ENCODE assay signal across 9 cellular contexts in genomic region chr5:35963381-35963843, GRCh38. TPM values are rescaled to one million over a fixed set of nuclear protein-coding genes. Genes with fewer than 3 reads are reported as not detected.
A peak's percentile ranks its signal among the peaks of the same experiment; 100 is the strongest.
DNase-seq lines count a peak whose midpoint lies in the region; ATAC-seq and TF ChIP-seq lines count a peak whose summit lies in the region.
"Had no signal": no experiment of that assay in that cellular context is flagged by ENCODE, and none has a peak within 500 bp of the region (broad histone marks: within the 10 kb centered on the region; RNA-seq: fewer than 3 reads in every experiment).

No MANE protein-coding gene starts in this region.

- ATAC-seq in HG02938 (IDR thresholded peaks at IDR 0.05; ENCODE audit: unreplicated experiment) (no peak), GM18505 (IDR thresholded peaks at IDR 0.05; ENCODE audit: unreplicated experiment) (no peak), GM21529 (IDR thresholded peaks at IDR 0.05; ENCODE audit: unreplicated experiment) (no peak)

- WGBS in mesenchymal stem cell = 29% methylated on average over 6 of the region's 8 CpGs

- H2AFZ ChIP-seq in mesenchymal stem cell (ENCODE audit: low read depth, low read length) = no peak overlapping the region

- H2BK120ac ChIP-seq in mesenchymal stem cell (ENCODE audit: low read depth, low read length) = no peak overlapping the region

- H3K27ac ChIP-seq in WERI-Rb-1 (no peak overlapping the region), mesenchymal stem cell (ENCODE audit: low read length, poor library complexity, severe bottlenecking) (no peak overlapping the region)

- H2BK12ac ChIP-seq in mesenchymal stem cell (ENCODE audit: low read length in 2 of 2) = no peak overlapping the region

- no peak overlapping the region for H3K18ac ChIP-seq in mesenchymal stem cell (ENCODE audit: low read depth in 1 of 2, low read length in 2 of 2)

- no peak overlapping the region for H2BK5ac ChIP-seq in mesenchymal stem cell (ENCODE audit: low read depth, low read length, poor library complexity, severe bottlenecking)

- H3K9me3 ChIP-seq in WERI-Rb-1 (ENCODE audit: severe bottlenecking) (peaks cover 9% of the 10 kb centered on the region), mesenchymal stem cell (ENCODE audit: control insufficient read depth, low read length) (peaks cover 4% of the 10 kb centered on the region)

- no peaks in the 10 kb centered on the region; the same call in 1 of the 2 replicates for H3K36me3 ChIP-seq in WERI-Rb-1
- no peaks in the 10 kb centered on the region for H3K36me3 ChIP-seq in mesenchymal stem cell (ENCODE audit: control insufficient read depth in 1 of 2, insufficient read depth in 2 of 2, low read depth in 1 of 2, low read length in 2 of 2)

- H3K27me3 ChIP-seq in WERI-Rb-1 (ENCODE audit: insufficient read depth, low read depth, severe bottlenecking) = no peaks in the 10 kb centered on the region
- peaks cover 0 to 3% of the 10 kb centered on the region in 2 experiments for H3K27me3 ChIP-seq in mesenchymal stem cell (ENCODE audit: control insufficient read depth in 1 of 2, insufficient read depth in 1 of 2, low read length in 2 of 2)

- no peak for TF ChIP-seq POLR2A in GM18505 (IDR thresholded peaks at IDR 0.05; ENCODE audit: borderline replicate concordance, extremely low read depth, insufficient read depth, insufficient read length)

- H2AK5ac ChIP-seq in mesenchymal stem cell (ENCODE audit: low read length, severe bottlenecking) = no peak overlapping the region

- no peak overlapping the region for H2BK15ac ChIP-seq in mesenchymal stem cell (ENCODE audit: low read depth, poor library complexity, severe bottlenecking)

- DNase-seq in ELF-1 (ENCODE audit: low read depth, low spot score) (peak; percentile 70), KBM-7 (peak; percentile 66), WERI-Rb-1 (peak; percentile 44), mesenchymal stem cell (peak; percentile 8)
- DNase-seq in activated CD8-positive, alpha-beta memory T cell treated with anti-CD3 and anti-CD28 coated beads, Interleukin-2, amount 50 U/mL, for 4 hours = no peak
- DNase-seq: activated T-cell treated with anti-CD3 and anti-CD28 coated beads, Interleukin-2, amount 50 U/mL, for 24 hours had no signal

- in situ Hi-C loops in KBM-7 (cut with MboI; ENCODE audit: low pct_unique_long_range_greater_than_20kb, low sequenced_read_pairs) = no loop called here

- H3K4me3 ChIP-seq in WERI-Rb-1 (ENCODE audit: low read depth, low read length) (no peak overlapping the region), mesenchymal stem cell (ENCODE audit: insufficient read depth in 1 of 2, low read depth in 1 of 2, low read length in 2 of 2) (no peak overlapping the region)

- no peak overlapping the region for H3K23ac ChIP-seq in mesenchymal stem cell (ENCODE audit: low read length in 2 of 2)

- peak; percentile 30 for TF ChIP-seq CTCF in WERI-Rb-1 (IDR thresholded peaks at IDR 0.05; ENCODE audit: low read depth, low read length)

- no peak overlapping the region for H3K4ac ChIP-seq in mesenchymal stem cell (ENCODE audit: low read depth in 1 of 2, low read length in 2 of 2)

- H3K14ac ChIP-seq in mesenchymal stem cell (ENCODE audit: low read length in 2 of 2) = no peak overlapping the region

- no peaks in the 10 kb centered on the region for H3K4me1 ChIP-seq in mesenchymal stem cell (ENCODE audit: control insufficient read depth, insufficient read depth, low read depth, low read length)

- H3K4me2 ChIP-seq in mesenchymal stem cell (ENCODE audit: low read length, poor library complexity, severe bottlenecking) = no peak overlapping the region

- H3K79me1 ChIP-seq in mesenchymal stem cell (replicated peaks; ENCODE audit: low read length, poor library complexity, severe bottlenecking) = no peaks in the 10 kb centered on the region

- H3K9ac ChIP-seq in mesenchymal stem cell (ENCODE audit: low read length) = no peak overlapping the region

- H4K91ac ChIP-seq in mesenchymal stem cell (ENCODE audit: low read length) = no peak overlapping the region

- H4K8ac ChIP-seq in mesenchymal stem cell (ENCODE audit: low read length) = no peak overlapping the region

RNA-seq across cellular contexts. Expression of gene CAPSL, which starts 25.0 kb away (rescaled TPM):
- not detected for polyA plus RNA-seq in mesenchymal stem cell (2013, experiment 1 of 2)
- not detected for polyA plus RNA-seq in mesenchymal stem cell (2013, experiment 2 of 2)

RNA-seq across cellular contexts. Expression of gene UGT3A1, which starts 27.8 kb away (rescaled TPM):
- polyA plus RNA-seq in mesenchymal stem cell (2013, experiment 1 of 2) = not detected
- polyA plus RNA-seq in mesenchymal stem cell (2013, experiment 2 of 2) = not detected
